In genomic region chr19:33273881-33274662, GRCh38 we compare ENCODE assay signal across 8 cellular contexts. TPM values are rescaled to one million over a fixed set of nuclear protein-coding genes. Genes with fewer than 3 reads are reported as not detected.
DNase-seq lines count a peak whose midpoint lies in the region; ATAC-seq and TF ChIP-seq lines count a peak whose summit lies in the region.

No MANE protein-coding gene starts in this region.

- ATAC-seq in mucosa of descending colon (peak; percentile 95), GM18520 (IDR thresholded peaks at IDR 0.05; ENCODE audit: unreplicated experiment) (no peak)

- TF ChIP-seq POLR2A in testis (IDR thresholded peaks at IDR 0.05): no peak

- no peaks in the 10 kb centered on the region for H3K36me3 Mint-ChIP-seq in MCF 10A (ENCODE audit: insufficient read depth, unreplicated experiment)

- no peak overlapping the region for H3K4me3 Mint-ChIP-seq in MCF 10A (ENCODE audit: unreplicated experiment)

- intact Hi-C loops in MCF 10A (cut with micrococcal nuclease): no loop called here
- intact Hi-C loops in mucosa of descending colon (cut with DNase I, micrococcal nuclease): no loop called here
- intact Hi-C loops in testis (cut with DNase I; ENCODE audit: low total_unique reads): no loop called here

- BruUV-seq in MCF 10A (replicated peaks; lab: Mats Ljungman, UMichigan): no TSS peak

- no peak for TF ChIP-seq CTCF in MCF 10A (IDR thresholded peaks at IDR 0.05; ENCODE audit: unreplicated experiment)
- no peak for TF ChIP-seq CTCF in mucosa of descending colon (IDR thresholded peaks at IDR 0.05)
- no peak for TF ChIP-seq CTCF in testis (IDR thresholded peaks at IDR 0.05)

- DNase-seq in EL (peak; percentile 73), NCI-H226 (peak; percentile 58), MCF 10A (ENCODE audit: unreplicated experiment) (peak; percentile 72), mucosa of descending colon (peak; percentile 78 to 81 (median 79)), testis (peak; percentile 38), 8988T (no peak), NCI-H128 (lab: John Stamatoyannopoulos, UW; ENCODE audit: unreplicated experiment) (no peak)

- peaks cover 31% of the 10 kb centered on the region for H3K4me1 ChIP-seq in mucosa of descending colon (ENCODE audit: low read depth)
- H3K4me1 ChIP-seq in testis: peaks cover 10% of the 10 kb centered on the region

- H3K9me3 ChIP-seq in mucosa of descending colon (no peaks in the 10 kb centered on the region), testis (no peaks in the 10 kb centered on the region)

- H3K4me3 ChIP-seq in mucosa of descending colon: no peak overlapping the region
- H3K4me3 ChIP-seq in testis: no peak overlapping the region

- no peaks in the 10 kb centered on the region for H3K27me3 Mint-ChIP-seq in MCF 10A (ENCODE audit: insufficient read depth, unreplicated experiment)

- no peak overlapping the region for H3K27ac Mint-ChIP-seq in MCF 10A (ENCODE audit: low read depth, unreplicated experiment)

- no peak overlapping the region for H3K27ac ChIP-seq in testis

- WGBS in testis, 2 donors: 40 to 45% methylated on average over 1 to 16 of the region's 16 CpGs

- no peaks in the 10 kb centered on the region for H3K9me3 Mint-ChIP-seq in MCF 10A (ENCODE audit: unreplicated experiment)

- POLR2A ChIA-PET in MCF 10A (lab: Yijun Ruan, JAX): no interaction called here

- peaks cover 8% of the 10 kb centered on the region for H3K4me1 Mint-ChIP-seq in MCF 10A (ENCODE audit: insufficient read depth, unreplicated experiment)

- CTCF ChIA-PET in MCF 10A (lab: Yijun Ruan, JAX): interaction anchor here (0.6 kb wide), 1 partner anchor 454 kb away, joined by 3 read pairs; no protein-coding TSS in a partner anchor

- H3K36me3 ChIP-seq in mucosa of descending colon (ENCODE audit: low read depth) (no peaks in the 10 kb centered on the region), testis (ENCODE audit: low read depth, missing control alignments) (no peaks in the 10 kb centered on the region)

- no peaks in the 10 kb centered on the region for H3K27me3 ChIP-seq in testis

RNA-seq across cellular contexts. Expression of gene CEBPA, which starts 28.3 kb away (rescaled TPM):
- total RNA-seq in MCF 10A (2022) (4.7 and 6.2 TPM in 2 replicates), mucosa of descending colon (10 to 100 TPM; 30.1 to 73.2 (median 66.1) TPM), testis (1 to 10 TPM; 3.5 to 5.0 TPM)
- polyA plus RNA-seq in testis (ENCODE audit: insufficient read depth, low read depth, low replicate concordance): 4.7 TPM

RNA-seq across cellular contexts. Expression of gene SLC7A10, which starts 48.4 kb away (rescaled TPM):
- total RNA-seq in MCF 10A (2022) (not detected in 2 replicates), mucosa of descending colon (not detected), testis (1 to 10 TPM; 3.0 to 5.8 TPM)
- 2.1 TPM for polyA plus RNA-seq in testis (ENCODE audit: insufficient read depth, low read depth, low replicate concordance)

Comparison
In these comparisons a context has a peak if more than half of its experiments do, and no peak if none do; other contexts are left out.
1. DNase-seq: peak in EL (single experiment), NCI-H226 (single experiment), MCF 10A (single experiment), mucosa of descending colon (3 of 3) and testis (single experiment); none in 8988T (single experiment) and NCI-H128 (single experiment).